ENCODE assay signal across 16 cellular contexts in genomic region chr3:89172150-89172549, GRCh38.
"Had no signal": no experiment of that assay in that cellular context is flagged by ENCODE, and none has a peak within 500 bp of the region (broad histone marks: within the 10 kb centered on the region; RNA-seq: fewer than 3 reads in every experiment).

No MANE protein-coding gene starts in this region.

- H3K27ac ChIP-seq: body of pancreas, colonic mucosa, parathyroid adenoma, thyroid gland, uterus, VCaP had no signal

- H3K79me2 ChIP-seq: parathyroid adenoma had no signal

- H3K4me3 ChIP-seq: body of pancreas, colonic mucosa, thyroid gland, uterus had no signal

- H3K9me3 Mint-ChIP-seq: activated CD4-positive, alpha-beta memory T cell treated with anti-CD3 and anti-CD28 coated beads for 36 hours; activated naive CD4-positive, alpha-beta T cell treated with anti-CD3 and anti-CD28 coated beads, Interleukin-2, amount 50 U/mL, for 24 hours had no signal

- H3K9me3 ChIP-seq: body of pancreas, colonic mucosa, thyroid gland, uterus had no signal

- H3K27me3 Mint-ChIP-seq: activated CD4-positive, alpha-beta memory T cell treated with anti-CD3 and anti-CD28 coated beads for 36 hours; activated naive CD4-positive, alpha-beta T cell treated with anti-CD3 and anti-CD28 coated beads, Interleukin-2, amount 50 U/mL, for 24 hours had no signal

- H3K9ac ChIP-seq: parathyroid adenoma had no signal

- H3K36me3 Mint-ChIP-seq: activated CD4-positive, alpha-beta memory T cell treated with anti-CD3 and anti-CD28 coated beads for 36 hours; activated naive CD4-positive, alpha-beta T cell treated with anti-CD3 and anti-CD28 coated beads, Interleukin-2, amount 50 U/mL, for 24 hours had no signal

- ATAC-seq: body of pancreas, left lobe of liver had no signal

- H3K27ac Mint-ChIP-seq: activated CD4-positive, alpha-beta memory T cell treated with anti-CD3 and anti-CD28 coated beads for 36 hours; activated naive CD4-positive, alpha-beta T cell treated with anti-CD3 and anti-CD28 coated beads, Interleukin-2, amount 50 U/mL, for 24 hours had no signal

- H3K4me1 Mint-ChIP-seq: activated naive CD4-positive, alpha-beta T cell treated with anti-CD3 and anti-CD28 coated beads, Interleukin-2, amount 50 U/mL, for 24 hours had no signal

- H2AFZ ChIP-seq: parathyroid adenoma had no signal

- DNase-seq: activated CD4-positive, alpha-beta memory T cell treated with anti-CD3 and anti-CD28 coated beads for 36 hours; activated effector memory CD4-positive, alpha-beta T cell treated with anti-CD3 and anti-CD28 coated beads, Interleukin-2, amount 50 U/mL, for 16 hours; activated T-cell treated with anti-CD3 and anti-CD28 coated beads, Interleukin-2, amount 50 U/mL, for 48 hours; body of pancreas; central memory CD4-positive, alpha-beta T cell; colonic mucosa; effector CD8-positive, alpha-beta T cell; islet precursor cell; stimulated activated CD4-positive, alpha-beta T cell treated with anti-CD3 and anti-CD28 coated beads, Interleukin-12 subunit alpha, Interleukin-12 subunit beta, amount 100 ng/mL, for 4 hours; stimulated activated CD4-positive, alpha-beta T cell treated with anti-CD3 and anti-CD28 coated beads, Interleukin-2, amount 100 ng/mL, for 24 hours; thyroid gland; uterus had no signal

- H3K4me1 ChIP-seq: body of pancreas, colonic mucosa, parathyroid adenoma, uterus had no signal

- H3K36me3 ChIP-seq: colonic mucosa, thyroid gland, uterus had no signal

- H3K27me3 ChIP-seq: body of pancreas, colonic mucosa, thyroid gland, uterus had no signal

- H3K4me3 Mint-ChIP-seq: activated CD4-positive, alpha-beta memory T cell treated with anti-CD3 and anti-CD28 coated beads for 36 hours; activated naive CD4-positive, alpha-beta T cell treated with anti-CD3 and anti-CD28 coated beads, Interleukin-2, amount 50 U/mL, for 24 hours had no signal
